In the genomic region with DNA sequence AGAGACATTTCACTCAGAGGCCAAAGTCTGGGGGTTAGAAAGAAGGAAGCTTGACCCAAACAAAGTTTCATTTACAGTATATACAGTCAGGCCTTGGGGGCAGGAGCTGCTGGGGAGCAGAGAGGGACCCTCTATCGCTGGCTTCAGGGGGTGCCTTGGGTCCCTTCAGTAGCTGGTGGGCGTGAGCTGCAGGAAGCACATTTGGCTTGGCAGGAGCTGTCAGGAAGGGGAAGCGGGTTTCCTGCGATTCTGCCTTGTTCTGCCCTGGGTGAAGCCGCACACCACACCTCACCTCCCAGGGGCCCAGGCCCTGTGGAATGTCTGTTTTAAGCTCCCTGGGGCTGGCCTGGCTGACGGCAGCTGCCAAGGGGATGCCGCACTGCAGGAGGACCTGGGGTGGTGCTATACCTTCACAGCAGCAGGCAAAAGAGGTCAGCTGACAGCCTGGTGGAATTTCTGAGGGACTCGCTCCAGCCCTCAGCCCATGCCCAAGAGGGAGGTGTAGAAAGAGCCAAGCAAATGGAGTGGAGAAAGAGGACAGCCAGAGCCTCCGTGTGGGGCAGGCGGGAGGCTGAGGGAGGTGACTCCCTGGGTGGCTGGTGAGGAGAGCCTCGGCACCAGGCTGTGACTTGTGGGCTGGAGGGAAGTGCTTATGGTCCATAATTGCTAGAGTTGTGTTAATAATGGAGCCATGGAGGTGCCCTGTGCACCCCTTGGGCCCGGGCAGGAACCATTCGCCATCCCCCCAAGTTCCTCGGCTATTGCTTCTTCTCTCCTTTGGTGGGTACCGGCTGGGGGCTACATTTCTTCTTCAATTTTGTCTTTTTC, we compare ENCODE assay signal across 9 cellular contexts. TPM values are rescaled to one million over a fixed set of nuclear protein-coding genes. Genes with fewer than 3 reads are reported as not detected.
DNase-seq lines count a peak whose midpoint lies in the region; ATAC-seq and TF ChIP-seq lines count a peak whose summit lies in the region.
"Had no signal": no experiment of that assay in that cellular context is flagged by ENCODE, and none has a peak within 500 bp of the region (broad histone marks: within the 10 kb centered on the region; RNA-seq: fewer than 3 reads in every experiment).

No MANE protein-coding gene starts in this region.

- H3K9me3 ChIP-seq in T-helper 17 cell (ENCODE audit: control insufficient read depth, low read length, poor library complexity, severe bottlenecking) (no peaks in the 10 kb centered on the region), heart left ventricle (no peaks in the 10 kb centered on the region), parathyroid adenoma (ENCODE audit: control insufficient read depth, low read length) (no peaks in the 10 kb centered on the region), spleen (no peaks in the 10 kb centered on the region)

- no peaks in the 10 kb centered on the region for H3K36me3 Mint-ChIP-seq in T-helper 17 cell (ENCODE audit: low read depth)

- DNase-seq in Daoy (ENCODE audit: low read depth) (peak; percentile 84), T-helper 17 cell (no peak), heart left ventricle (peak in 4 of 5 donors; percentile 44 to 64 (median 58)), NCI-H2196 treated with DMSO at 0.1 percent for 48 hours (lab: John Stamatoyannopoulos, UW; ENCODE audit: unreplicated experiment) (no peak), spleen (no peak)
- DNase-seq: amniotic stem cell had no signal

- H3K27ac ChIP-seq in heart left ventricle (peak overlapping the region; percentile 35 to 83 (median 76)), parathyroid adenoma (no peak overlapping the region), spleen (peak overlapping the region in 4 of 8 donors; percentile 6 to 56 (median 38))

- TF ChIP-seq POLR2A in heart left ventricle (IDR thresholded peaks at IDR 0.05): no peak
- TF ChIP-seq POLR2A in spleen (IDR thresholded peaks at IDR 0.05): no peak

- H3K27ac Mint-ChIP-seq in T-helper 17 cell: peak overlapping the region; percentile 53

- H3K4me2 ChIP-seq in parathyroid adenoma (ENCODE audit: low read length): peak overlapping the region; percentile 16

- WGBS in heart left ventricle, 4 donors: 59 to 82% (median 68%) methylated on average over 11 to 15 of the region's 15 CpGs
- WGBS in spleen, 5 donors: 41 to 56% (median 48%) methylated on average over 14 to 15 of the region's 15 CpGs

- H3K4me3 ChIP-seq in heart left ventricle (no peak overlapping the region), parathyroid adenoma (ENCODE audit: low read depth, low read length) (no peak overlapping the region), spleen (no peak overlapping the region)

- no peak overlapping the region for H3K4me3 Mint-ChIP-seq in T-helper 17 cell

- H3K9ac ChIP-seq in parathyroid adenoma: no peak overlapping the region

- H3K36me3 ChIP-seq in heart left ventricle: no peaks in the 10 kb centered on the region
- H3K36me3 ChIP-seq in parathyroid adenoma (ENCODE audit: control insufficient read depth, insufficient read depth, low read length): no peaks in the 10 kb centered on the region
- H3K36me3 ChIP-seq in spleen: no peaks in the 10 kb centered on the region

- H3K79me2 ChIP-seq in parathyroid adenoma: no peaks in the 10 kb centered on the region

- H3K4me1 Mint-ChIP-seq in T-helper 17 cell: peaks cover 25% of the 10 kb centered on the region

- H3K4me1 ChIP-seq in heart left ventricle: peaks cover 0 to 47% (median 24%) of the 10 kb centered on the region in 12 donors
- H3K4me1 ChIP-seq in parathyroid adenoma: peaks cover 9% of the 10 kb centered on the region
- peaks cover 11 to 42% (median 29%) of the 10 kb centered on the region in 6 donors for H3K4me1 ChIP-seq in spleen

- no peak for TF ChIP-seq CTCF in heart left ventricle (IDR thresholded peaks at IDR 0.05)
- TF ChIP-seq CTCF in parathyroid adenoma (IDR thresholded peaks at IDR 0.05): no peak
- no peak for TF ChIP-seq CTCF in spleen (IDR thresholded peaks at IDR 0.05 in 8 of 11, conservative IDR thresholded peaks at IDR 0.05 in 3 of 11)

- ATAC-seq in T-helper 17 cell: no peak
- peak; percentile 64 to 80 (median 69) for ATAC-seq in heart left ventricle
- ATAC-seq in HG03520 (IDR thresholded peaks at IDR 0.05; ENCODE audit: unreplicated experiment): no peak
- ATAC-seq in GM21737 (IDR thresholded peaks at IDR 0.05; ENCODE audit: unreplicated experiment): no peak

- intact Hi-C loops in heart left ventricle (cut with DNase I) (no loop called here), spleen (cut with DNase I; ENCODE audit: low total_unique reads) (no loop called here)

- H3K27me3 Mint-ChIP-seq in T-helper 17 cell: peaks cover 5% of the 10 kb centered on the region

- H2AFZ ChIP-seq in parathyroid adenoma: peak overlapping the region; percentile 20

- H3K27me3 ChIP-seq in heart left ventricle: no peaks in the 10 kb centered on the region
- H3K27me3 ChIP-seq in parathyroid adenoma (ENCODE audit: control insufficient read depth, insufficient read depth, low read length): no peaks in the 10 kb centered on the region
- H3K27me3 ChIP-seq in spleen (replicated peaks in 1 of 7): peaks cover 0 to 4% (median 0%) of the 10 kb centered on the region in 7 donors

RNA-seq across cellular contexts. Expression of gene PSD4, which starts 43.9 kb away (rescaled TPM):
- total RNA-seq in Daoy (2014; rRNA removed; shearing (Covaris generic)): 7.5 and 13.3 TPM in 2 replicates
- total RNA-seq in T-helper 17 cell (100 to 1,000 TPM; 141 to 160 TPM), heart left ventricle (10 to 100 TPM in 1 of 9 donors, 1 to 10 TPM in 5, under 1 TPM in 3; 0.65 to 23.4 (median 1.9) TPM), spleen (100 to 1,000 TPM in 4 of 7 donors, 10 to 100 TPM in 3; 73.1 to 154 (median 106) TPM)
- polyA plus RNA-seq in heart left ventricle (1 to 10 TPM in 1 of 2 donors, under 1 TPM in 1; 0.99 to 1.6 TPM), spleen (10 to 100 TPM; 43.9 to 75.8 (median 74.3) TPM)

Comparison
In these comparisons a context has a peak if more than half of its experiments do, and no peak if none do; other contexts are left out.
1. DNase-seq: peak in Daoy (single experiment) and heart left ventricle (4 of 5); none in T-helper 17 cell (0 of 3), NCI-H2196 treated with DMSO at 0.1 percent for 48 hours (single experiment) and spleen (single experiment).
2. ATAC-seq: peak in heart left ventricle (4 of 4); none in T-helper 17 cell (single experiment), HG03520 (single experiment) and GM21737 (single experiment).